Comparison of ENCODE assay signal across 8 cellular contexts in genomic region chr15:72474912-72475601, GRCh38. TPM values are rescaled to one million over a fixed set of nuclear protein-coding genes. Genes with fewer than 3 reads are reported as not detected.
A peak's percentile ranks its signal among the peaks of the same experiment; 100 is the strongest.
DNase-seq lines count a peak whose midpoint lies in the region; ATAC-seq and TF ChIP-seq lines count a peak whose summit lies in the region.

No MANE protein-coding gene starts in this region.

- H3K27ac ChIP-seq in layer of hippocampus (ENCODE audit: low read depth, low read length) = peak overlapping the region; percentile 100

- peak; percentile 29 for ATAC-seq in HG03064 (IDR thresholded peaks at IDR 0.05; ENCODE audit: low read depth, unreplicated experiment)

- peaks cover 43% of the 10 kb centered on the region for H3K4me1 Mint-ChIP-seq in chondrocyte (ENCODE audit: low read depth)

- no peaks in the 10 kb centered on the region for H3K9me3 Mint-ChIP-seq in chondrocyte (ENCODE audit: low read depth)

- peak overlapping the region; percentile 99 for H3K27ac Mint-ChIP-seq in chondrocyte (ENCODE audit: unreplicated experiment)

- DNase-seq in NCI-H748 (lab: John Stamatoyannopoulos, UW; ENCODE audit: unreplicated experiment) (peak; percentile 60), NCI-H748 treated with DMSO at 0.1 percent for 48 hours (lab: John Stamatoyannopoulos, UW) (no peak), NCI-H226 (peak; percentile 87), chondrocyte (ENCODE audit: low spot score) (peak; percentile 92)
- DNase-seq in activated CD4-positive, alpha-beta T cell treated with anti-CD3 and anti-CD28 coated beads for 1 hour = peak; percentile 73
- peak; percentile 68 to 72 for DNase-seq in stimulated activated CD4-positive, alpha-beta T cell treated with anti-CD3 and anti-CD28 coated beads, Interleukin-1b, Interleukin-23, amount 100 ng/mL, for 4 hours (ENCODE audit: low read depth in 2 of 2)

- no peaks in the 10 kb centered on the region for H3K27me3 ChIP-seq in layer of hippocampus (ENCODE audit: control insufficient read depth, insufficient read depth, low read length)

- H3K27me3 Mint-ChIP-seq in chondrocyte (ENCODE audit: low read depth) = no peaks in the 10 kb centered on the region

- TF ChIP-seq CTCF in chondrocyte (IDR thresholded peaks at IDR 0.05) = peak; percentile 17

- H3K36me3 Mint-ChIP-seq in chondrocyte (ENCODE audit: low read depth) = peaks cover 5% of the 10 kb centered on the region

- peak overlapping the region; percentile 96 for H3K4me3 Mint-ChIP-seq in chondrocyte (ENCODE audit: unreplicated experiment)

RNA-seq across cellular contexts. Expression of gene ARIH1, which starts 0.9 kb away (rescaled TPM):
- 150 to 169 TPM (median 164 TPM) in 3 replicates for total RNA-seq in chondrocyte
